Comparison of ENCODE assay signal across 1 cellular context in genomic region chr11:27353593-27354358, GRCh38.
TF ChIP-seq lines count a peak whose summit lies in the region.

No MANE protein-coding gene starts in this region.

TF ChIP-seq in GM12878, 131 proteins besides CTCF, POLR2A, EP300 and RAD21 (continued from another document):
- no peak for TF ChIP-seq JUND (IDR thresholded peaks at IDR 0.05; ENCODE audit: low read depth, low read length)
- no peak for TF ChIP-seq POU2F2 (IDR thresholded peaks at IDR 0.05; ENCODE audit: borderline replicate concordance, low read depth, low read length)
- TF ChIP-seq NBN (IDR thresholded peaks at IDR 0.05) = no peak
- TF ChIP-seq SIN3A (IDR thresholded peaks at IDR 0.05; ENCODE audit: low read depth, low read length) = no peak
- TF ChIP-seq USF1 (IDR thresholded peaks at IDR 0.05; ENCODE audit: borderline replicate concordance, extremely low read length, insufficient read depth, low read depth, low read length) = no peak
- TF ChIP-seq TCF12 (IDR thresholded peaks at IDR 0.05; ENCODE audit: low read depth, low read length) = no peak
- no peak for TF ChIP-seq ZNF592 (IDR thresholded peaks at IDR 0.05)
- no peak for TF ChIP-seq SP1 (IDR thresholded peaks at IDR 0.05; ENCODE audit: low read depth, low read length)
- no peak for TF ChIP-seq NRF1 (conservative IDR thresholded peaks at IDR 0.05; ENCODE audit: low read depth, low read length)
- no peak for TF ChIP-seq SRF (IDR thresholded peaks at IDR 0.05; ENCODE audit: low read depth in 2 of 2, low read length in 2 of 2)
- no peak for TF ChIP-seq BMI1 (IDR thresholded peaks at IDR 0.05; ENCODE audit: borderline replicate concordance)
